In genomic region chr21:14875704-14876364, GRCh38 we compare ENCODE assay signal across 10 cellular contexts.
A peak's percentile ranks its signal among the peaks of the same experiment; 100 is the strongest.
DNase-seq lines count a peak whose midpoint lies in the region; ATAC-seq lines count a peak whose summit lies in the region.
"Had no signal": no experiment of that assay in that cellular context is flagged by ENCODE, and none has a peak within 500 bp of the region (broad histone marks: within the 10 kb centered on the region; RNA-seq: fewer than 3 reads in every experiment).

No MANE protein-coding gene starts in this region.

- ATAC-seq in GM18861 (IDR thresholded peaks at IDR 0.05; ENCODE audit: unreplicated experiment) = peak; percentile 65
- ATAC-seq in HG02571 (IDR thresholded peaks at IDR 0.05; ENCODE audit: unreplicated experiment) = peak; percentile 69
- ATAC-seq in HG03575 (IDR thresholded peaks at IDR 0.05; ENCODE audit: extremely low read depth, insufficient number of reproducible peaks, low FRiP score, unreplicated experiment) = peak; percentile 58
- peak; percentile 17 to 57 for ATAC-seq in naive B cell (ENCODE audit: low read depth in 2 of 2)

- H3K4me1 Mint-ChIP-seq in naive B cell = peaks cover 39 to 69% (median 62%) of the 10 kb centered on the region in 3 donors

- no peaks in the 10 kb centered on the region for H3K9me3 Mint-ChIP-seq in naive B cell

- DNase-seq in naive B cell (no peak), NCI-H1092 (lab: John Stamatoyannopoulos, UW) (no peak), D341Med (ENCODE audit: low spot score) (no peak), epidermal melanocyte (ENCODE audit: insufficient read length, low spot score) (no peak)
- DNase-seq in activated CD4-positive, alpha-beta T cell treated with anti-CD3 and anti-CD28 coated beads, Interleukin-2, amount 50 U/mL, for 48 hours = no peak
- DNase-seq: NCI-H1436, spleen had no signal

- H3K27me3 Mint-ChIP-seq in naive B cell = no peaks in the 10 kb centered on the region

- no peaks in the 10 kb centered on the region for H3K36me3 Mint-ChIP-seq in naive B cell

- H3K27ac Mint-ChIP-seq in naive B cell = peak overlapping the region in 1 of 6 donors; percentile 35

- no peak overlapping the region for H3K4me3 Mint-ChIP-seq in naive B cell
